25 cellular contexts compared by ENCODE assay signal in genomic region chr20:40422665-40423064, GRCh38.
"Had no signal": no experiment of that assay in that cellular context is flagged by ENCODE, and none has a peak within 500 bp of the region (broad histone marks: within the 10 kb centered on the region; RNA-seq: fewer than 3 reads in every experiment).

No MANE protein-coding gene starts in this region.

- FAIRE-seq: colon had no signal

- ATAC-seq: foreskin keratinocyte; gastroesophageal sphincter; left lung; mucosa of descending colon; sciatic nerve; stimulated activated effector memory CD8-positive, alpha-beta T cell treated with anti-CD3 and anti-CD28 coated beads, Interleukin-12 subunit alpha, Interleukin-12 subunit beta, amount 100 ng/mL, for 72 hours had no signal

- H3K4me3 Mint-ChIP-seq: endodermal cell; mesothelial cell of epicardium; naive B cell; nephron; neural progenitor cell; stimulated activated effector memory CD8-positive, alpha-beta T cell treated with anti-CD3 and anti-CD28 coated beads, Interleukin-12 subunit alpha, Interleukin-12 subunit beta, amount 100 ng/mL, for 72 hours had no signal

- H3K36me3 ChIP-seq: esophagus muscularis mucosa, gastroesophageal sphincter, heart left ventricle, left lung, neural progenitor cell, stomach, thyroid gland had no signal

- H3K4me3 ChIP-seq: esophagus muscularis mucosa, gastroesophageal sphincter, heart left ventricle, hepatocyte, left lung, mucosa of descending colon, neural progenitor cell, stomach, thyroid gland had no signal

- H3K27ac Mint-ChIP-seq: endodermal cell; mesothelial cell of epicardium; naive B cell; nephron; neural progenitor cell; progenitor cell of endocrine pancreas; stimulated activated effector memory CD8-positive, alpha-beta T cell treated with anti-CD3 and anti-CD28 coated beads, Interleukin-12 subunit alpha, Interleukin-12 subunit beta, amount 100 ng/mL, for 72 hours had no signal

- H3K9me3 Mint-ChIP-seq: nephron; neural progenitor cell; stimulated activated effector memory CD8-positive, alpha-beta T cell treated with anti-CD3 and anti-CD28 coated beads, Interleukin-12 subunit alpha, Interleukin-12 subunit beta, amount 100 ng/mL, for 72 hours had no signal

- DNase-seq: effector CD8-positive, alpha-beta T cell; endodermal cell; foreskin keratinocyte; heart left ventricle; left cardiac atrium; left lung; mesenchymal stem cell; mucosa of descending colon; naive B cell; stimulated activated CD4-positive, alpha-beta T cell treated with anti-CD3 and anti-CD28 coated beads, Interleukin-2, amount 100 ng/mL, for 24 hours; stimulated activated CD4-positive, alpha-beta T cell treated with anti-CD3 and anti-CD28 coated beads, Interleukin-4, amount 100 ng/mL, for 24 hours; stimulated activated naive CD4-positive, alpha-beta T cell treated with Interleukin-2 at 50 U/mL for 16 hours; stomach; trophoblast cell had no signal

- H3K4me1 Mint-ChIP-seq: endodermal cell; mesothelial cell of epicardium; naive B cell; nephron; neural progenitor cell; stimulated activated effector memory CD8-positive, alpha-beta T cell treated with anti-CD3 and anti-CD28 coated beads, Interleukin-12 subunit alpha, Interleukin-12 subunit beta, amount 100 ng/mL, for 72 hours had no signal

- H3K36me3 Mint-ChIP-seq: mesothelial cell of epicardium; naive B cell; neural progenitor cell; stimulated activated effector memory CD8-positive, alpha-beta T cell treated with anti-CD3 and anti-CD28 coated beads, Interleukin-12 subunit alpha, Interleukin-12 subunit beta, amount 100 ng/mL, for 72 hours had no signal

- H3K27me3 ChIP-seq: esophagus muscularis mucosa, foreskin keratinocyte, gastroesophageal sphincter, hepatocyte, left lung, neural progenitor cell, stomach, thyroid gland had no signal
